Comparison of ENCODE assay signal across 1 cellular context in the genomic region with DNA sequence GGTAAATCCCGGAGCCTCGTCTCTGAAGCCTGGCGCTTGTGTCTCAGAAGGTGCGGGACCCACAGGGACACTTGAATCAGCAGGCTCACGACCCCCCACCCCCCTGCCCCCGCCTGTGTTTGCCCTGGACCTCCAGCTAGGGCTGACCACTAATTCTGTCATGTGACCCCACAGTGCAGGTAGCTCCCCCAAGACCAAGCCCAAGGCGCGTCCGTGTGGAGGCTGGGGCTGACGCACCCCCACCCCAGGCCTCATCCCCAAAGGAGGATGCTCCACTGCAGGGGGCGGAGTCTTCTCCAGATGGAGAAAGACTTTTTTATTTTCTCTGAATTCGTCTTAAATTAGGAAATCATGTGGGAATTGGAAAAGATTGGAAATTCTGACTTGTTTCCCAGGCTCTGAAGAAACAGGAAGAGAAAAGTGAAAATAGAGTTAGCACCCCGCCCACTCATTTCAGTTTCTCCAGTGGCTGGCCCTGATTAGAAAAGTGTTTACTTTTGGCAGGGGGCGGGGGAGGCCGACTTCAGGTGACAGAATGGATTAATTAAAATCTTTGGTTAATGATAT.
TF ChIP-seq lines count a peak whose summit lies in the region.

No MANE protein-coding gene starts in this region.

TF ChIP-seq in HepG2, 621 proteins besides CTCF, POLR2A, EP300 and RAD21 (continued from another document):
- TF ChIP-seq ZHX2 (IDR thresholded peaks at IDR 0.05; ENCODE audit: low read depth): no peak
- no peak for TF ChIP-seq ZHX2 (CRISPR knock-in tag; IDR thresholded peaks at IDR 0.05; ENCODE audit: borderline replicate concordance)
- no peak for TF ChIP-seq BCL6 (CRISPR knock-in tag; IDR thresholded peaks at IDR 0.05)
- 0 out of 2 replicates have a peak, but pooled peaks have one; percentile 5 for TF ChIP-seq ZNF850 (CRISPR knock-in tag; conservative IDR thresholded peaks at IDR 0.05)
- TF ChIP-seq ZNF331 (CRISPR knock-in tag; IDR thresholded peaks at IDR 0.05): no peak
- no peak for TF ChIP-seq ZNF205 (CRISPR knock-in tag; IDR thresholded peaks at IDR 0.05)
- 0 out of 2 replicates have a peak, but pooled peaks have one; percentile 7 for TF ChIP-seq ZNF788 (CRISPR knock-in tag; IDR thresholded peaks at IDR 0.05; ENCODE audit: borderline replicate concordance)
